Comparison of ENCODE assay signal across 11 cellular contexts in genomic region chr6:3075522-3076113, GRCh38. TPM values are rescaled to one million over a fixed set of nuclear protein-coding genes. Genes with fewer than 3 reads are reported as not detected.
DNase-seq lines count a peak whose midpoint lies in the region; ATAC-seq and TF ChIP-seq lines count a peak whose summit lies in the region.
"Had no signal": no experiment of that assay in that cellular context is flagged by ENCODE, and none has a peak within 500 bp of the region (broad histone marks: within the 10 kb centered on the region; RNA-seq: fewer than 3 reads in every experiment).

No MANE protein-coding gene starts in this region.

- peaks cover 7 to 61% (median 26%) of the 10 kb centered on the region in 3 donors for H3K36me3 Mint-ChIP-seq in naive thymus-derived CD8-positive, alpha-beta T cell

- in situ Hi-C loops in astrocyte of the spinal cord (cut with HindIII; ENCODE audit: low sequenced_read_pairs) (no loop called here), transverse colon (cut with MboI; ENCODE audit: low pct_ligation_motif_present in 1 of 4, low pct_unique_long_range_greater_than_20kb in 1 of 4, low sequenced_read_pairs in 3 of 4) (no loop called here)

- WGBS in transverse colon (ENCODE audit: low coverage in 1 of 2), 2 donors: 44 to 69% methylated on average over 2 to 4 of the region's 4 CpGs
- WGBS in esophagus squamous epithelium, 2 donors: 41 to 56% methylated on average over 4 of the region's 4 CpGs

- no peaks in the 10 kb centered on the region for H3K9me3 Mint-ChIP-seq in naive thymus-derived CD8-positive, alpha-beta T cell

- TF ChIP-seq CTCF in astrocyte of the spinal cord (IDR thresholded peaks at IDR 0.05; ENCODE audit: low read depth, low read length) (no peak), transverse colon (IDR thresholded peaks at IDR 0.05) (no peak), esophagus squamous epithelium (IDR thresholded peaks at IDR 0.05) (no peak)

- H3K4me1 Mint-ChIP-seq in naive thymus-derived CD8-positive, alpha-beta T cell: peaks cover 32 to 70% (median 58%) of the 10 kb centered on the region in 4 donors

- TF ChIP-seq POLR2A in transverse colon (IDR thresholded peaks at IDR 0.05): no peak
- no peak for TF ChIP-seq POLR2A in esophagus squamous epithelium (IDR thresholded peaks at IDR 0.05)

- DNase-seq in EH (ENCODE audit: low read depth) (peak; percentile 38), LHCN-M2 (ENCODE audit: low read depth) (peak; percentile 41), astrocyte of the spinal cord (ENCODE audit: low read depth, low spot score) (peak; percentile 12), COLO829 (ENCODE audit: low spot score) (no peak), transverse colon (no peak), esophagus squamous epithelium (lab: John Stamatoyannopoulos, UW) (no peak)
- DNase-seq in naive thymus-derived CD8-positive, alpha-beta T cell: no peak
- DNase-seq: head of caudate nucleus, NCI-H1417, PC-9 had no signal

- POLR2A ChIA-PET in naive thymus-derived CD8-positive, alpha-beta T cell (lab: Charles Lee): interaction anchor here (0.6 to 0.8 kb wide), 4 partner anchors 8 to 128 kb away, joined by 3 read pairs; no protein-coding TSS in a partner anchor

- H3K27ac ChIP-seq in transverse colon (no peak overlapping the region), esophagus squamous epithelium (no peak overlapping the region)
- H3K27ac ChIP-seq: PC-9 had no signal

- H3K36me3 ChIP-seq in transverse colon (peaks cover 0 to 34% (median 13%) of the 10 kb centered on the region in 4 donors), esophagus squamous epithelium (peaks cover 8 to 64% (median 16%) of the 10 kb centered on the region in 3 donors)

- H3K4me1 ChIP-seq in transverse colon: peaks cover 5 to 26% (median 11%) of the 10 kb centered on the region in 4 donors
- peaks cover 11 to 36% (median 14%) of the 10 kb centered on the region in 3 donors for H3K4me1 ChIP-seq in esophagus squamous epithelium

- peak overlapping the region; percentile 26 to 90 (median 78) for H3K27ac Mint-ChIP-seq in naive thymus-derived CD8-positive, alpha-beta T cell

- no peak for TF ChIP-seq EP300 in transverse colon (IDR thresholded peaks at IDR 0.05; ENCODE audit: low read depth)

- H3K27me3 Mint-ChIP-seq in naive thymus-derived CD8-positive, alpha-beta T cell: no peaks in the 10 kb centered on the region

- intact Hi-C loops in transverse colon (cut with DNase I; ENCODE audit: low total_unique reads) (no loop called here), esophagus squamous epithelium (cut with DNase I) (no loop called here)

- H3K27me3 ChIP-seq in transverse colon (no peaks in the 10 kb centered on the region), esophagus squamous epithelium (no peaks in the 10 kb centered on the region)

- ATAC-seq in naive thymus-derived CD8-positive, alpha-beta T cell: peak; percentile 46 to 56
- no peak for ATAC-seq in GM21526 (IDR thresholded peaks at IDR 0.05; ENCODE audit: low FRiP score, unreplicated experiment)

- peak overlapping the region; percentile 20 to 86 (median 79) for H3K4me3 Mint-ChIP-seq in naive thymus-derived CD8-positive, alpha-beta T cell

- no peaks in the 10 kb centered on the region for H3K9me3 ChIP-seq in transverse colon
- H3K9me3 ChIP-seq in esophagus squamous epithelium: no peaks in the 10 kb centered on the region

- H3K4me3 ChIP-seq in astrocyte of the spinal cord (ENCODE audit: low read depth, low read length) (no peak overlapping the region), transverse colon (no peak overlapping the region), esophagus squamous epithelium (no peak overlapping the region)
- H3K4me3 ChIP-seq: PC-9 had no signal

RNA-seq across cellular contexts. Expression of gene RIPK1, which starts 7.3 kb away (rescaled TPM):
- total RNA-seq in LHCN-M2 (2014; rRNA removed): 17.5 and 19.7 TPM in 2 replicates
- 11.8 TPM for polyA plus RNA-seq in LHCN-M2 (2012)
- 10 to 100 TPM; 31.0 to 35.3 TPM for total RNA-seq in naive thymus-derived CD8-positive, alpha-beta T cell
- polyA plus RNA-seq in naive thymus-derived CD8-positive, alpha-beta T cell: 10 to 100 TPM in 2 of 3 donors, 1 to 10 TPM in 1; 9.5 to 17.5 (median 11.2) TPM
- total RNA-seq in transverse colon: 10 to 100 TPM; 12.1 to 46.0 (median 34.6) TPM
- total RNA-seq in esophagus squamous epithelium: 10 to 100 TPM; 17.7 to 25.7 (median 20.9) TPM

RNA-seq across cellular contexts. Expression of gene BPHL, which starts 42.9 kb away (rescaled TPM):
- total RNA-seq in LHCN-M2 (2014; rRNA removed) (22.5 and 28.0 TPM in 2 replicates), transverse colon (10 to 100 TPM; 16.1 to 32.5 (median 21.2) TPM), esophagus squamous epithelium (10 to 100 TPM; 10.1 to 26.0 (median 11.8) TPM)
- 28.7 TPM for polyA plus RNA-seq in LHCN-M2 (2012)
- total RNA-seq in naive thymus-derived CD8-positive, alpha-beta T cell: 10 to 100 TPM; 11.3 to 15.7 TPM
- 10 to 100 TPM in 1 of 3 donors, 1 to 10 TPM in 2; 7.3 to 13.5 (median 8.7) TPM for polyA plus RNA-seq in naive thymus-derived CD8-positive, alpha-beta T cell

Comparison
In these comparisons a context has a peak if more than half of its experiments do, and no peak if none do; other contexts are left out.
1. DNase-seq: peak in EH (single experiment), LHCN-M2 (single experiment) and astrocyte of the spinal cord (single experiment); none in naive thymus-derived CD8-positive, alpha-beta T cell (0 of 10), COLO829 (single experiment), transverse colon (single experiment) and esophagus squamous epithelium (single experiment).